Comparison of ENCODE assay signal across 14 cellular contexts in the genomic region with DNA sequence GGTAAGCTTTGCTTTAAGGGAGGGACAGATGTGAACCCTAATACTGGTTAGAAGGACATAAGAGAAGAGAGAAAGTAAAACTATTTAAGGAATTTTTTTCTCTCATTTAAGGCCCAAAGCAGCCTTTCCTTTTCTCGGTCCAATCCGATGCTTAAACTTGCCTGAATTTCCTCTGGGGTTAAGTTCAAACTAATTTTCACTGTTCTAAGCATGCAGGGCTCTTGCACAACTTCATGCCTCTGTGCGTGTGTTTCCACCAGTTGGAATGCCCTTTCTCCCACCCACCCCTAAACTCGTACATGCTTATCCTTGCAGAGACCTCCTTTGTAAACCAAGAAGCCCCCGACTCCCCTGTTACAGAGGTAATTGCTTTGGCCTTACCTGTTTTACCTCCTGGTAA.
"Had no signal": no experiment of that assay in that cellular context is flagged by ENCODE, and none has a peak within 500 bp of the region (broad histone marks: within the 10 kb centered on the region; RNA-seq: fewer than 3 reads in every experiment).

No MANE protein-coding gene starts in this region.

- H3K4me1 ChIP-seq: parathyroid adenoma had no signal

- H3K9me3 Mint-ChIP-seq: activated naive CD4-positive, alpha-beta T cell treated with anti-CD3 and anti-CD28 coated beads, Interleukin-2, amount 50 U/mL, for 24 hours; effector memory CD8-positive, alpha-beta T cell had no signal

- H3K9me3 ChIP-seq: adrenal gland, mucosa of descending colon, suprapubic skin, transverse colon had no signal

- H3K4me3 Mint-ChIP-seq: activated naive CD4-positive, alpha-beta T cell treated with anti-CD3 and anti-CD28 coated beads, Interleukin-2, amount 50 U/mL, for 24 hours; effector memory CD8-positive, alpha-beta T cell; naive thymus-derived CD4-positive, alpha-beta T cell; stimulated activated naive CD8-positive, alpha-beta T cell treated with anti-CD3 and anti-CD28 coated beads, Interleukin-15, amount 100 ng/mL, for 72 hours; T-helper 17 cell had no signal

- H3K9ac ChIP-seq: parathyroid adenoma had no signal

- H3K27me3 ChIP-seq: adrenal gland, suprapubic skin, transverse colon had no signal

- H3K4me3 ChIP-seq: adrenal gland, mucosa of descending colon, suprapubic skin, transverse colon had no signal

- H3K27ac Mint-ChIP-seq: activated naive CD4-positive, alpha-beta T cell treated with anti-CD3 and anti-CD28 coated beads, Interleukin-2, amount 50 U/mL, for 24 hours; effector memory CD8-positive, alpha-beta T cell; naive thymus-derived CD4-positive, alpha-beta T cell; stimulated activated naive CD8-positive, alpha-beta T cell treated with anti-CD3 and anti-CD28 coated beads, Interleukin-15, amount 100 ng/mL, for 72 hours; T-helper 17 cell had no signal

- H3K36me3 ChIP-seq: adrenal gland, suprapubic skin, transverse colon, WERI-Rb-1 had no signal

- H3K36me3 Mint-ChIP-seq: activated naive CD4-positive, alpha-beta T cell treated with anti-CD3 and anti-CD28 coated beads, Interleukin-2, amount 50 U/mL, for 24 hours; naive thymus-derived CD4-positive, alpha-beta T cell had no signal

- H3K4me1 Mint-ChIP-seq: activated naive CD4-positive, alpha-beta T cell treated with anti-CD3 and anti-CD28 coated beads, Interleukin-2, amount 50 U/mL, for 24 hours; stimulated activated naive CD8-positive, alpha-beta T cell treated with anti-CD3 and anti-CD28 coated beads, Interleukin-15, amount 100 ng/mL, for 72 hours; T-helper 17 cell had no signal

- H3K27me3 Mint-ChIP-seq: stimulated activated naive CD8-positive, alpha-beta T cell treated with anti-CD3 and anti-CD28 coated beads, Interleukin-15, amount 100 ng/mL, for 72 hours had no signal

- H3K27ac ChIP-seq: adrenal gland, parathyroid adenoma, suprapubic skin, transverse colon, WERI-Rb-1 had no signal

- DNase-seq: activated CD4-positive, alpha-beta T cell treated with anti-CD3 and anti-CD28 coated beads, Interleukin-2, amount 50 U/mL, for 48 hours; activated gamma-delta T cell; adrenal gland; effector memory CD8-positive, alpha-beta T cell; left ventricle myocardium superior; mucosa of descending colon; naive thymus-derived CD4-positive, alpha-beta T cell; stimulated activated naive CD8-positive, alpha-beta T cell treated with anti-CD3 and anti-CD28 coated beads, Interleukin-15, amount 100 ng/mL, for 72 hours; T-helper 17 cell; transverse colon; WERI-Rb-1 had no signal
